9 cellular contexts compared by ENCODE assay signal in genomic region chr18:23071285-23071684, GRCh38.
A peak's percentile ranks its signal among the peaks of the same experiment; 100 is the strongest.
DNase-seq lines count a peak whose midpoint lies in the region; ATAC-seq, FAIRE-seq and TF ChIP-seq lines count a peak whose summit lies in the region.
"Had no signal": no experiment of that assay in that cellular context is flagged by ENCODE, and none has a peak within 500 bp of the region (broad histone marks: within the 10 kb centered on the region; RNA-seq: fewer than 3 reads in every experiment).

No MANE protein-coding gene starts in this region.

- no peaks in the 10 kb centered on the region for H3K27me3 Mint-ChIP-seq in T-helper 2 cell treated with Interferon-gamma antibody and Interleukin-4, amounts not matched to agents 5 μg/mL and 100 μg/mL, for 36 hours (ENCODE audit: low read depth)

- H3F3A ChIP-seq in SK-N-SH (replicated peaks; ENCODE audit: insufficient read depth), result no peaks in the 10 kb centered on the region

- peaks cover 23% of the 10 kb centered on the region for H3K36me3 Mint-ChIP-seq in T-helper 2 cell treated with Interferon-gamma antibody and Interleukin-4, amounts not matched to agents 5 μg/mL and 100 μg/mL, for 36 hours (ENCODE audit: low read depth)

- no peak for TF ChIP-seq CTCF in SK-N-SH (IDR thresholded peaks at IDR 0.05)
- no peak for TF ChIP-seq CTCF in ascending aorta (IDR thresholded peaks at IDR 0.05)

- no peaks in the 10 kb centered on the region for H3K9me2 ChIP-seq in SK-N-SH

- no peaks in the 10 kb centered on the region for H3K79me2 ChIP-seq in SK-N-SH (ENCODE audit: insufficient read depth)

- POLR2A ChIA-PET in SK-N-SH (lab: Yijun Ruan, JAX), result no interaction called here

- no peak for TF ChIP-seq RAD21 in SK-N-SH (IDR thresholded peaks at IDR 0.05; ENCODE audit: low read length)

- H3K9me3 Mint-ChIP-seq in T-helper 2 cell treated with Interferon-gamma antibody and Interleukin-4, amounts not matched to agents 5 μg/mL and 100 μg/mL, for 36 hours, result peaks cover 17% of the 10 kb centered on the region

- CTCF ChIA-PET in SK-N-SH (lab: Yijun Ruan, JAX), result no interaction called here

- peak overlapping the region; percentile 91 for H3K27ac Mint-ChIP-seq in T-helper 2 cell treated with Interferon-gamma antibody and Interleukin-4, amounts not matched to agents 5 μg/mL and 100 μg/mL, for 36 hours

- no peak overlapping the region for H3K4me3 ChIP-seq in SK-N-SH (ENCODE audit: low read depth in 2 of 2, low read length in 1 of 2)
- H3K4me3 ChIP-seq in ascending aorta, result no peak overlapping the region
- no peak overlapping the region for H3K4me3 ChIP-seq in small intestine (ENCODE audit: low read depth in 1 of 2, low read length in 2 of 2)

- peaks cover 60% of the 10 kb centered on the region for H3K4me1 Mint-ChIP-seq in T-helper 2 cell treated with Interferon-gamma antibody and Interleukin-4, amounts not matched to agents 5 μg/mL and 100 μg/mL, for 36 hours (ENCODE audit: low read depth)

- H3K27ac ChIP-seq in SK-N-SH (ENCODE audit: low read depth in 2 of 2, low read length in 1 of 2) (no peak overlapping the region), ascending aorta (no peak overlapping the region), small intestine (ENCODE audit: low read depth in 1 of 2, low read length in 1 of 2) (peak overlapping the region in 1 of 2 donors; percentile 62)

- no peak overlapping the region for H3K9ac ChIP-seq in SK-N-SH

- intact Hi-C loops in ascending aorta (cut with DNase I), result no loop called here

- TF ChIP-seq EP300 in SK-N-SH (IDR thresholded peaks at IDR 0.05; ENCODE audit: borderline replicate concordance in 1 of 2, low read depth in 1 of 2, low read length in 1 of 2), result no peak

- FAIRE-seq in small intestine (lab: Jason Lieb, UNC), result no peak
- FAIRE-seq: A204.1 had no signal

- peak overlapping the region; percentile 69 for H3K4me3 Mint-ChIP-seq in T-helper 2 cell treated with Interferon-gamma antibody and Interleukin-4, amounts not matched to agents 5 μg/mL and 100 μg/mL, for 36 hours

- H3K4me1 ChIP-seq in SK-N-SH (ENCODE audit: control insufficient read depth in 1 of 2, insufficient read depth in 2 of 2, low read depth in 1 of 2, low read length in 1 of 2) (no peaks in the 10 kb centered on the region), ascending aorta (no peaks in the 10 kb centered on the region), small intestine (ENCODE audit: control insufficient read depth in 2 of 2, insufficient read depth in 1 of 2, low read depth in 1 of 2, low read length in 1 of 2) (no peaks in the 10 kb centered on the region)

- ATAC-seq in SK-N-SH treated with all-trans-retinoic acid at 6 μM for 48 hours, result no peak
- ATAC-seq in HG03280 (IDR thresholded peaks at IDR 0.05; ENCODE audit: unreplicated experiment), result peak; percentile 100

- H3K4me2 ChIP-seq in SK-N-SH, result no peak overlapping the region

- 58% methylated on average over 3 of the region's 5 CpGs for WGBS in SK-N-SH (ENCODE audit: low lambda C conversion rate)
- 55 to 76% (median 58%) methylated on average over 5 of the region's 5 CpGs for WGBS in small intestine, 3 donors

- no peak for DNase-seq in SK-N-SH
- DNase-seq in T-helper 2 cell treated with Interferon-gamma antibody and Interleukin-4, amounts not matched to agents 5 μg/mL and 100 μg/mL, for 36 hours (ENCODE audit: low spot score), result peak; percentile 77
- peak; percentile 27 to 68 for DNase-seq in ascending aorta (ENCODE audit: low spot score in 2 of 2)
- peak; percentile 79 for DNase-seq in small intestine
- no peak for DNase-seq in NCI-H2171 treated with DMSO at 0.1 percent for 48 hours (lab: John Stamatoyannopoulos, UW)
- no peak for DNase-seq in AG20443 (ENCODE audit: low spot score)

- H3K9me3 ChIP-seq in SK-N-SH (no peaks in the 10 kb centered on the region), ascending aorta (no peaks in the 10 kb centered on the region), small intestine (ENCODE audit: control insufficient read depth, low read depth) (no peaks in the 10 kb centered on the region)

- no peaks in the 10 kb centered on the region for H3K27me3 ChIP-seq in SK-N-SH (ENCODE audit: insufficient read depth)
- H3K27me3 ChIP-seq in ascending aorta, result no peaks in the 10 kb centered on the region
- no peaks in the 10 kb centered on the region for H3K27me3 ChIP-seq in small intestine (ENCODE audit: control insufficient read depth in 2 of 2, insufficient read depth in 2 of 2, low read length in 2 of 2)

- H4K20me1 ChIP-seq in SK-N-SH (ENCODE audit: insufficient read depth), result no peaks in the 10 kb centered on the region

- H2AFZ ChIP-seq in SK-N-SH (ENCODE audit: low read depth), result peak overlapping the region; percentile 18; the same call in 1 of the 2 replicates

- H3K36me3 ChIP-seq in SK-N-SH (replicated peaks in 1 of 2; ENCODE audit: control insufficient read depth in 1 of 2, insufficient read depth in 2 of 2, low read length in 1 of 2) (no peaks in the 10 kb centered on the region), ascending aorta (no peaks in the 10 kb centered on the region), small intestine (ENCODE audit: control insufficient read depth in 2 of 2, insufficient read depth in 2 of 2, low read length in 2 of 2) (no peaks in the 10 kb centered on the region)

TF ChIP-seq in SK-N-SH, 30 proteins besides CTCF, POLR2A, EP300 and RAD21:
- TF ChIP-seq SIN3A (IDR thresholded peaks at IDR 0.05; ENCODE audit: borderline replicate concordance, low read depth, low read length) (no peak), MEF2A (IDR thresholded peaks at IDR 0.05; ENCODE audit: borderline replicate concordance, low read depth) (no peak)

TF ChIP-seq in SK-N-SH treated with all-trans-retinoic acid at 6 μM for 48 hours, 23 proteins besides CTCF, POLR2A, EP300 and RAD21:
- no peak for TF ChIP-seq PATZ1 (CRISPR knock-in tag; IDR thresholded peaks at IDR 0.05; ENCODE audit: borderline replicate concordance)
- no peak for TF ChIP-seq TOX (CRISPR knock-in tag; IDR thresholded peaks at IDR 0.05; ENCODE audit: borderline replicate concordance)
- TF ChIP-seq CREB5 (CRISPR knock-in tag; IDR thresholded peaks at IDR 0.05; ENCODE audit: low read depth), result no peak
- TF ChIP-seq RARB (CRISPR knock-in tag; IDR thresholded peaks at IDR 0.05), result no peak
- TF ChIP-seq SNAI2 (CRISPR knock-in tag; IDR thresholded peaks at IDR 0.05), result no peak
- TF ChIP-seq OSR1 (CRISPR knock-in tag; IDR thresholded peaks at IDR 0.05), result no peak
- no peak for TF ChIP-seq ZFP30 (CRISPR knock-in tag; IDR thresholded peaks at IDR 0.05)
- TF ChIP-seq ZC3H10 (CRISPR knock-in tag; IDR thresholded peaks at IDR 0.05), result no peak
- TF ChIP-seq ZFP3 (CRISPR knock-in tag; IDR thresholded peaks at IDR 0.05), result no peak
- no peak for TF ChIP-seq CSDC2 (CRISPR knock-in tag; IDR thresholded peaks at IDR 0.05)
- no peak for TF ChIP-seq ISL1 (CRISPR knock-in tag; IDR thresholded peaks at IDR 0.05)

Comparison
In these comparisons a context has a peak if more than half of its experiments do, and no peak if none do; other contexts are left out.
1. DNase-seq: peak in T-helper 2 cell treated with Interferon-gamma antibody and Interleukin-4, amounts not matched to agents 5 μg/mL and 100 μg/mL, for 36 hours (single experiment), ascending aorta (2 of 2) and small intestine (single experiment); none in SK-N-SH (single experiment), NCI-H2171 treated with DMSO at 0.1 percent for 48 hours (single experiment) and AG20443 (single experiment).